Comparison of ENCODE assay signal across 24 cellular contexts in genomic region chr6:112196290-112196689, GRCh38. TPM values are rescaled to one million over a fixed set of nuclear protein-coding genes. Genes with fewer than 3 reads are reported as not detected.
"Had no signal": no experiment of that assay in that cellular context is flagged by ENCODE, and none has a peak within 500 bp of the region (broad histone marks: within the 10 kb centered on the region; RNA-seq: fewer than 3 reads in every experiment).

No MANE protein-coding gene starts in this region.

- H3K4me1 Mint-ChIP-seq: immature natural killer cell, mesothelial cell of epicardium had no signal

- ATAC-seq: effector memory CD8-positive, alpha-beta T cell; gastrocnemius medialis; heart left ventricle; left colon; left lobe of liver; left ventricle myocardium superior; lower lobe of right lung had no signal

- H3K27me3 ChIP-seq: colonic mucosa, esophagus squamous epithelium, gastrocnemius medialis, heart left ventricle, hepatocyte had no signal

- H3K27ac ChIP-seq: colonic mucosa, gastrocnemius medialis, hepatocyte, lower lobe of right lung had no signal

- H3K4me1 ChIP-seq: colonic mucosa, esophagus squamous epithelium, gastrocnemius medialis, lower lobe of right lung had no signal

- H3K9me3 ChIP-seq: colonic mucosa, esophagus squamous epithelium, gastrocnemius medialis, heart left ventricle, lower lobe of right lung had no signal

- H3K36me3 Mint-ChIP-seq: immature natural killer cell had no signal

- H3K36me3 ChIP-seq: colonic mucosa, esophagus squamous epithelium, gastrocnemius medialis had no signal

- H3K4me3 ChIP-seq: colonic mucosa, esophagus squamous epithelium, gastrocnemius medialis, heart left ventricle, hepatocyte, lower lobe of right lung had no signal

- H3K4me3 Mint-ChIP-seq: dendritic cell treated with granulocyte-macrophage colony-stimulating factor and Interleukin-4, amounts not matched to agents 40 ng/mL and 50 ng/mL, for 4 days; effector memory CD8-positive, alpha-beta T cell; endodermal cell; immature natural killer cell; mesothelial cell of epicardium had no signal

- DNase-seq: cerebellar nuclear complex; colonic mucosa; cortex of kidney; effector CD8-positive, alpha-beta T cell; effector memory CD8-positive, alpha-beta T cell; endodermal cell; esophagus squamous epithelium; foreskin fibroblast; foreskin melanocyte; gastrocnemius medialis; heart left ventricle; hypothalamus; immature natural killer cell; islet precursor cell; kidney; kidney glomerular epithelial cell; left colon; left ventricle myocardium superior; lower lobe of right lung; mesenchymal stem cell had no signal

- H3K27ac Mint-ChIP-seq: dendritic cell treated with granulocyte-macrophage colony-stimulating factor and Interleukin-4, amounts not matched to agents 40 ng/mL and 50 ng/mL, for 4 days; effector memory CD8-positive, alpha-beta T cell; endodermal cell; immature natural killer cell; mesothelial cell of epicardium had no signal

- H3K9me3 Mint-ChIP-seq: dendritic cell treated with granulocyte-macrophage colony-stimulating factor and Interleukin-4, amounts not matched to agents 40 ng/mL and 50 ng/mL, for 4 days; effector memory CD8-positive, alpha-beta T cell had no signal

RNA-seq across cellular contexts. Expression of gene LAMA4, which starts 58.1 kb away (rescaled TPM):
- polyA plus RNA-seq: immature natural killer cell had no signal
